1 cellular context compared by ENCODE assay signal in genomic region chr14:104851896-104852663, GRCh38.
TF ChIP-seq lines count a peak whose summit lies in the region.

No MANE protein-coding gene starts in this region.

TF ChIP-seq in H1, 55 proteins besides CTCF, POLR2A, EP300 and RAD21:
- TF ChIP-seq SIX5 (IDR thresholded peaks at IDR 0.05; ENCODE audit: low read depth, low read length), result no peak
- no peak for TF ChIP-seq SP2 (IDR thresholded peaks at IDR 0.05; ENCODE audit: low read length)
- no peak for TF ChIP-seq EZH2 (IDR thresholded peaks at IDR 0.05; ENCODE audit: low read depth, low read length, severe bottlenecking)
- no peak for TF ChIP-seq CHD2 (IDR thresholded peaks at IDR 0.05; ENCODE audit: low read length)
- TF ChIP-seq ASH2L (IDR thresholded peaks at IDR 0.05; ENCODE audit: low read length), result no peak
- TF ChIP-seq TBP (IDR thresholded peaks at IDR 0.05; ENCODE audit: low read depth, low read length), result no peak
- no peak for TF ChIP-seq RXRA (IDR thresholded peaks at IDR 0.05; ENCODE audit: insufficient read depth, low read depth, low read length)
- no peak for TF ChIP-seq SUZ12 (IDR thresholded peaks at IDR 0.05; ENCODE audit: low read length)
- no peak for TF ChIP-seq SAP30 (IDR thresholded peaks at IDR 0.05; ENCODE audit: insufficient read depth, insufficient replicate concordance, low read length)
